Comparison of ENCODE assay signal across 9 cellular contexts in genomic region chr15:85707519-85708338, GRCh38.
DNase-seq lines count a peak whose midpoint lies in the region; ATAC-seq and TF ChIP-seq lines count a peak whose summit lies in the region.
"Had no signal": no experiment of that assay in that cellular context is flagged by ENCODE, and none has a peak within 500 bp of the region (broad histone marks: within the 10 kb centered on the region; RNA-seq: fewer than 3 reads in every experiment).

No MANE protein-coding gene starts in this region.

- peaks cover 67% of the 10 kb centered on the region for H3K36me3 Mint-ChIP-seq in activated B cell treated with CpG ODN at 0.5 μM for 24 hours (ENCODE audit: low read depth)

- peaks cover 83% of the 10 kb centered on the region for H3K4me1 Mint-ChIP-seq in activated B cell treated with CpG ODN at 0.5 μM for 24 hours

- peak overlapping the region; percentile 71 for H3K4me2 ChIP-seq in skeletal muscle satellite cell (ENCODE audit: low read length)

- DNase-seq in GM12864 (ENCODE audit: low read depth), result no peak
- no peak for DNase-seq in activated B cell treated with CpG ODN at 0.5 μM for 24 hours
- peak in 1 of 2 donors; percentile 60 for DNase-seq in heart right ventricle
- DNase-seq in cerebellar cortex (ENCODE audit: low spot score), result no peak
- DNase-seq in iPS-NIHi11 (ENCODE audit: low spot score), result no peak
- no peak for DNase-seq in NCI-H1092 (lab: John Stamatoyannopoulos, UW)

- peak overlapping the region; percentile 81 to 91 (median 86) for H3K27ac ChIP-seq in heart right ventricle
- H3K27ac ChIP-seq: SJCRH30 had no signal

- peak overlapping the region; percentile 49 for H3K4me3 ChIP-seq in GM12864 (ENCODE audit: low read depth, low read length)
- H3K4me3 ChIP-seq in heart right ventricle, result peak overlapping the region in 7 of 10 donors; percentile 1 to 35 (median 23)
- H3K4me3 ChIP-seq in skeletal muscle satellite cell (ENCODE audit: low read length), result peak overlapping the region; percentile 44
- H3K4me3 ChIP-seq: SJCRH30 had no signal

- H3K27me3 ChIP-seq in heart right ventricle (no peaks in the 10 kb centered on the region), skeletal muscle satellite cell (ENCODE audit: control insufficient read depth, insufficient read depth, low read length) (no peaks in the 10 kb centered on the region)
- H3K27me3 ChIP-seq: SJCRH30 had no signal

- peak; percentile 6 for ATAC-seq in HG02763 (IDR thresholded peaks at IDR 0.05; ENCODE audit: unreplicated experiment)
- ATAC-seq in activated B cell treated with CpG ODN at 0.5 μM for 24 hours (ENCODE audit: low read depth), result peak; percentile 23
- ATAC-seq in heart right ventricle, result peak in 7 of 8 donors; percentile 6 to 65 (median 54)

- peaks cover 38 to 76% (median 63%) of the 10 kb centered on the region in 9 donors for H3K4me1 ChIP-seq in heart right ventricle
- peaks cover 56% of the 10 kb centered on the region for H3K4me1 ChIP-seq in skeletal muscle satellite cell (ENCODE audit: control insufficient read depth, insufficient read depth, low read length)

- CTCF ChIA-PET in activated B cell treated with CpG ODN at 0.5 μM for 24 hours (lab: Charles Lee), result interaction anchor here (0.9 to 1.3 kb wide), 2 partner anchors 16 to 19 kb away, joined by 3 to 6 read pairs; no protein-coding TSS in a partner anchor

- H3K4me3 Mint-ChIP-seq in activated B cell treated with CpG ODN at 0.5 μM for 24 hours, result peak overlapping the region; percentile 83

- H3K9me3 ChIP-seq in heart right ventricle, result no peaks in the 10 kb centered on the region
- no peaks in the 10 kb centered on the region for H3K9me3 ChIP-seq in skeletal muscle satellite cell (replicated peaks; ENCODE audit: low read length)
- H3K9me3 ChIP-seq: SJCRH30 had no signal

- no peaks in the 10 kb centered on the region for H3K9me3 Mint-ChIP-seq in activated B cell treated with CpG ODN at 0.5 μM for 24 hours

- WGBS in heart right ventricle, 2 donors, result 32 to 41% methylated on average over 8 of the region's 8 CpGs

- TF ChIP-seq CTCF in GM12864 (IDR thresholded peaks at IDR 0.05; ENCODE audit: low read depth, low read length, missing control alignments), result no peak
- TF ChIP-seq CTCF in activated B cell treated with CpG ODN at 0.5 μM for 24 hours (IDR thresholded peaks at IDR 0.05), result no peak
- no peak for TF ChIP-seq CTCF in heart right ventricle (IDR thresholded peaks at IDR 0.05)

- peak overlapping the region; percentile 68 for H3K9ac ChIP-seq in skeletal muscle satellite cell (ENCODE audit: low read depth, low read length)

- intact Hi-C loops in activated B cell treated with CpG ODN at 0.5 μM for 24 hours (cut with micrococcal nuclease), result loop anchor here (1.0 to 10.0 kb wide), 2 partner anchors 16 to 223 kb away; no protein-coding TSS in a partner anchor
- intact Hi-C loops in heart right ventricle (cut with DNase I), result loop anchor here in 4 of 10 donors (2.0 to 10.0 kb wide), 6 partner anchors 90 to 413 kb away; no protein-coding TSS in a partner anchor

- H3K27ac Mint-ChIP-seq in activated B cell treated with CpG ODN at 0.5 μM for 24 hours, result peak overlapping the region; percentile 98

- POLR2A ChIA-PET in activated B cell treated with CpG ODN at 0.5 μM for 24 hours (lab: Charles Lee), result interaction anchor here (0.8 to 9.1 kb wide), 11 partner anchors 8 to 395 kb away, joined by 3 to 298 read pairs (median 4); no protein-coding TSS in a partner anchor

- H3K27me3 Mint-ChIP-seq in activated B cell treated with CpG ODN at 0.5 μM for 24 hours, result no peaks in the 10 kb centered on the region

- H3K36me3 ChIP-seq in heart right ventricle (peaks cover 0 to 73% (median 20%) of the 10 kb centered on the region in 9 donors), skeletal muscle satellite cell (ENCODE audit: insufficient read depth, low read length) (peaks cover 21% of the 10 kb centered on the region)
